Comparison of ENCODE assay signal across 23 cellular contexts in the genomic region with DNA sequence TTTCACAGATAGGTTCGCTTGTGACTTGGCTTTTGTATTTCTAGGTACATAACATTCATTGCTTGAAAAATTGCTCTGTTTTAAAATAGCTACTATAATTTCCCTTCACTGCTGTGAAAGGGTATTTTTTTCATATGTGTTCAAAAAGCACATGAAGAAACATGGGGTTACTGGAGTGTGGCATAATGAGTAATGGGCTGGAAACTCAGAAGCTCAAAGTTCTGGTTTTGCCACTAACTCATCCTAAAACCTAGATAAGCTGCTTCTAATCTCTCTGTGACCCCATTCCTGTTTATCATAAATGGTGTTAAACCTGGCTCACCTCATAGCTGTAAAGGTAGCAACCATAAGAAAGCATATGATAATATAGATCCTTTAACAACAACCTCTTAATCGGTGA.
DNase-seq lines count a peak whose midpoint lies in the region; ATAC-seq, FAIRE-seq and TF ChIP-seq lines count a peak whose summit lies in the region.
"Had no signal": no experiment of that assay in that cellular context is flagged by ENCODE, and none has a peak within 500 bp of the region (broad histone marks: within the 10 kb centered on the region; RNA-seq: fewer than 3 reads in every experiment).

No MANE protein-coding gene starts in this region.

- H3K4me2 ChIP-seq in A549: no peak overlapping the region

- H3K4me3 ChIP-seq in A549: no peak overlapping the region
- H3K4me3 ChIP-seq: GM12878, GM23248, HAP-1, K562 had no signal

- H3K27ac Mint-ChIP-seq in activated naive CD8-positive, alpha-beta T cell treated with anti-CD3 and anti-CD28 coated beads for 36 hours: no peak overlapping the region
- no peak overlapping the region for H3K27ac Mint-ChIP-seq in T-helper 17 cell
- H3K27ac Mint-ChIP-seq: CD4-positive, alpha-beta T cell had no signal

- 87% methylated on average over 2 of the region's 2 CpGs for WGBS in A549 (ENCODE audit: missing lambda C conversion rate)

- no peak for TF ChIP-seq RAD21 in A549 (conservative IDR thresholded peaks at IDR 0.05 in 1 of 2, IDR thresholded peaks at IDR 0.05 in 1 of 2)

- FAIRE-seq in A549 (lab: Jason Lieb, UNC) (no peak), D721Med (lab: Jason Lieb, UNC) (peak; percentile 89)
- FAIRE-seq: GM12878, GM19239, K562 had no signal

- POLR2A ChIA-PET in A549 (lab: Yijun Ruan, JAX): no interaction called here

- TF ChIP-seq EP300 in A549 (IDR thresholded peaks at IDR 0.05): no peak

- no peak overlapping the region for H3K4me3 Mint-ChIP-seq in activated naive CD8-positive, alpha-beta T cell treated with anti-CD3 and anti-CD28 coated beads for 36 hours
- no peak overlapping the region for H3K4me3 Mint-ChIP-seq in T-helper 17 cell
- H3K4me3 Mint-ChIP-seq: CD4-positive, alpha-beta T cell had no signal

- peak overlapping the region; percentile 41 to 89; a peak in 4 of 6 replicates for H3K27ac ChIP-seq in A549
- H3K27ac ChIP-seq: C4-2B, GM23248, HL-60 had no signal

- TF ChIP-seq POLR2A in A549 (IDR thresholded peaks at IDR 0.05; ENCODE audit: low read length): no peak

- ATAC-seq in A549: no peak
- ATAC-seq in T-helper 17 cell: no peak
- no peak for ATAC-seq in HG03175 (IDR thresholded peaks at IDR 0.05; ENCODE audit: unreplicated experiment)
- ATAC-seq: K562 had no signal

- no peaks in the 10 kb centered on the region for H3K9me3 Mint-ChIP-seq in activated naive CD8-positive, alpha-beta T cell treated with anti-CD3 and anti-CD28 coated beads for 36 hours
- H3K9me3 Mint-ChIP-seq: CD4-positive, alpha-beta T cell had no signal

- DNase-seq in A549 (ENCODE audit: low read depth in 1 of 2, low spot score in 1 of 2) (no peak), D721Med (ENCODE audit: insufficient read length, low spot score) (no peak), glomerular visceral epithelial cell (ENCODE audit: extremely low spot score) (peak; percentile 28), renal cortical epithelial cell (ENCODE audit: low read depth) (peak; percentile 49), DMS 273 (lab: John Stamatoyannopoulos, UW; ENCODE audit: unreplicated experiment) (no peak), T-helper 17 cell (no peak)
- DNase-seq in activated naive CD8-positive, alpha-beta T cell treated with anti-CD3 and anti-CD28 coated beads for 36 hours: no peak
- DNase-seq: ACHN; BE2C; CD4-positive, alpha-beta T cell; DMS 273 treated with DMSO at 0.1 percent for 48 hours; DMS53; DND-41; EL; GM23248; IMR-90 had no signal

- TF ChIP-seq CTCF in A549 (IDR thresholded peaks at IDR 0.05): no peak
- TF ChIP-seq CTCF in D721Med (IDR thresholded peaks at IDR 0.05; ENCODE audit: insufficient read depth, missing control alignments): no peak

- H3K27me3 Mint-ChIP-seq in activated naive CD8-positive, alpha-beta T cell treated with anti-CD3 and anti-CD28 coated beads for 36 hours: no peaks in the 10 kb centered on the region
- H3K27me3 Mint-ChIP-seq in T-helper 17 cell: no peaks in the 10 kb centered on the region
- H3K27me3 Mint-ChIP-seq: CD4-positive, alpha-beta T cell had no signal

- CTCF ChIA-PET in A549 (lab: Yijun Ruan, JAX): interaction anchor here (0.8 kb wide), 1 partner anchor 48 kb away, joined by 3 read pairs; no protein-coding TSS in a partner anchor

- H3K36me3 Mint-ChIP-seq in activated naive CD8-positive, alpha-beta T cell treated with anti-CD3 and anti-CD28 coated beads for 36 hours: no peaks in the 10 kb centered on the region
- H3K36me3 Mint-ChIP-seq in T-helper 17 cell (ENCODE audit: low read depth): no peaks in the 10 kb centered on the region

- H3K9me3 ChIP-seq in A549 (no peaks in the 10 kb centered on the region), T-helper 17 cell (ENCODE audit: control insufficient read depth, low read length, poor library complexity, severe bottlenecking) (no peaks in the 10 kb centered on the region)
- H3K9me3 ChIP-seq: BE2C, HAP-1 had no signal

- peaks cover 63% of the 10 kb centered on the region for H3K4me1 ChIP-seq in A549
- H3K4me1 ChIP-seq: BE2C, HAP-1 had no signal

- H3K4me1 Mint-ChIP-seq in activated naive CD8-positive, alpha-beta T cell treated with anti-CD3 and anti-CD28 coated beads for 36 hours: no peaks in the 10 kb centered on the region
- no peaks in the 10 kb centered on the region for H3K4me1 Mint-ChIP-seq in T-helper 17 cell

TF ChIP-seq in A549, 52 proteins besides CTCF, POLR2A, EP300 and RAD21:
- TF ChIP-seq SMC3 (IDR thresholded peaks at IDR 0.05) (no peak), POLR2AphosphoS2 (conservative IDR thresholded peaks at IDR 0.05; ENCODE audit: low read length) (no peak), HEYL (CRISPR knock-in tag; IDR thresholded peaks at IDR 0.05) (no peak)
- TF ChIP-seq, protein P1, sequence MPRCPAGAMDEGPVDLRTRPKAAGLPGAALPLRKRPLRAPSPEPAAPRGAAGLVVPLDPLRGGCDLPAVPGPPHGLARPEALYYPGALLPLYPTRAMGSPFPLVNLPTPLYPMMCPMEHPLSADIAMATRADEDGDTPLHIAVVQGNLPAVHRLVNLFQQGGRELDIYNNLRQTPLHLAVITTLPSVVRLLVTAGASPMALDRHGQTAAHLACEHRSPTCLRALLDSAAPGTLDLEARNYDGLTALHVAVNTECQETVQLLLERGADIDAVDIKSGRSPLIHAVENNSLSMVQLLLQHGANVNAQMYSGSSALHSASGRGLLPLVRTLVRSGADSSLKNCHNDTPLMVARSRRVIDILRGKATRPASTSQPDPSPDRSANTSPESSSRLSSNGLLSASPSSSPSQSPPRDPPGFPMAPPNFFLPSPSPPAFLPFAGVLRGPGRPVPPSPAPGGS (IDR thresholded peaks at IDR 0.05): no peak
- TF ChIP-seq, protein P2, sequence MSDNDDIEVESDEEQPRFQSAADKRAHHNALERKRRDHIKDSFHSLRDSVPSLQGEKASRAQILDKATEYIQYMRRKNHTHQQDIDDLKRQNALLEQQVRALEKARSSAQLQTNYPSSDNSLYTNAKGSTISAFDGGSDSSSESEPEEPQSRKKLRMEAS (IDR thresholded peaks at IDR 0.05): no peak
- TF ChIP-seq, protein P3, sequence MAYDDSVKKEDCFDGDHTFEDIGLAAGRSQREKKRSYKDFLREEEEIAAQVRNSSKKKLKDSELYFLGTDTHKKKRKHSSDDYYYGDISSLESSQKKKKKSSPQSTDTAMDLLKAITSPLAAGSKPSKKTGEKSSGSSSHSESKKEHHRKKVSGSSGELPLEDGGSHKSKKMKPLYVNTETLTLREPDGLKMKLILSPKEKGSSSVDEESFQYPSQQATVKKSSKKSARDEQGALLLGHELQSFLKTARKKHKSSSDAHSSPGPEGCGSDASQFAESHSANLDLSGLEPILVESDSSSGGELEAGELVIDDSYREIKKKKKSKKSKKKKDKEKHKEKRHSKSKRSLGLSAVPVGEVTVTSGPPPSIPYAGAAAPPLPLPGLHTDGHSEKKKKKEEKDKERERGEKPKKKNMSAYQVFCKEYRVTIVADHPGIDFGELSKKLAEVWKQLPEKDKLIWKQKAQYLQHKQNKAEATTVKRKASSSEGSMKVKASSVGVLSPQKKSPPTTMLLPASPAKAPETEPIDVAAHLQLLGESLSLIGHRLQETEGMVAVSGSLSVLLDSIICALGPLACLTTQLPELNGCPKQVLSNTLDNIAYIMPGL (CRISPR knock-in tag; IDR thresholded peaks at IDR 0.05; ENCODE audit: borderline replicate concordance): no peak

Comparison
In these comparisons a context has a peak if more than half of its experiments do, and no peak if none do; other contexts are left out.
1. DNase-seq: peak in glomerular visceral epithelial cell (single experiment) and renal cortical epithelial cell (single experiment); none in A549 (0 of 2), D721Med (single experiment), DMS 273 (single experiment), activated naive CD8-positive, alpha-beta T cell treated with anti-CD3 and anti-CD28 coated beads for 36 hours (single experiment) and T-helper 17 cell (0 of 3).